Comparison of ENCODE assay signal across 1 cellular context in genomic region chr1:36965301-36966159, GRCh38.
TF ChIP-seq lines count a peak whose summit lies in the region.

No MANE protein-coding gene starts in this region.

TF ChIP-seq in HEK293, 187 proteins besides CTCF, POLR2A, EP300 and RAD21 (continued from another document and continues in another):
- TF ChIP-seq ZBTB49 (tag by site-specific recombination; IDR thresholded peaks at IDR 0.05; ENCODE audit: low read depth) (no peak), ZNF621 (tag by site-specific recombination; IDR thresholded peaks at IDR 0.05) (no peak), ZNF692 (tag by site-specific recombination; IDR thresholded peaks at IDR 0.05) (no peak), ZNF426 (tag by site-specific recombination; IDR thresholded peaks at IDR 0.05) (no peak), ZNF114 (tag by site-specific recombination; IDR thresholded peaks at IDR 0.05) (no peak), PATZ1 (tag by site-specific recombination; IDR thresholded peaks at IDR 0.05) (no peak), PRDM6 (tag by site-specific recombination; IDR thresholded peaks at IDR 0.05) (peak; percentile 81), ZNF518A (tag by site-specific recombination; conservative IDR thresholded peaks at IDR 0.05; ENCODE audit: low read depth) (0 out of 2 replicates have a peak, but pooled peaks have one; percentile 27), ZNF19 (tag by site-specific recombination; IDR thresholded peaks at IDR 0.05; ENCODE audit: low read depth) (no peak), GLI2 (tag by site-specific recombination; IDR thresholded peaks at IDR 0.05; ENCODE audit: borderline replicate concordance, low read depth) (no peak), ZNF513 (tag by site-specific recombination; IDR thresholded peaks at IDR 0.05) (no peak), PRDM4 (tag by site-specific recombination; IDR thresholded peaks at IDR 0.05) (peak; percentile 57), BCL11A (tag by site-specific recombination; IDR thresholded peaks at IDR 0.05; ENCODE audit: low read depth) (no peak), ZNF704 (tag by site-specific recombination; IDR thresholded peaks at IDR 0.05) (no peak), KLF8 (tag by site-specific recombination; IDR thresholded peaks at IDR 0.05) (no peak), ZNF132 (tag by site-specific recombination; IDR thresholded peaks at IDR 0.05; ENCODE audit: borderline replicate concordance) (no peak), ZNF660 (tag by site-specific recombination; IDR thresholded peaks at IDR 0.05) (no peak), ZNF366 (tag by site-specific recombination; conservative IDR thresholded peaks at IDR 0.05) (no peak), ZFP37 (tag by site-specific recombination; IDR thresholded peaks at IDR 0.05) (no peak), ZBTB26 (tag by site-specific recombination; optimal IDR thresholded peaks at IDR 0.05) (no peak), GLIS2 (tag by site-specific recombination; IDR thresholded peaks at IDR 0.05) (no peak), GFI1B (tag by site-specific recombination; IDR thresholded peaks at IDR 0.05) (no peak), HIC1 (tag by site-specific recombination; IDR thresholded peaks at IDR 0.05) (no peak), PRDM10 (tag by site-specific recombination; IDR thresholded peaks at IDR 0.05) (no peak)
